Comparison of ENCODE assay signal across 2 cellular contexts in the genomic region with DNA sequence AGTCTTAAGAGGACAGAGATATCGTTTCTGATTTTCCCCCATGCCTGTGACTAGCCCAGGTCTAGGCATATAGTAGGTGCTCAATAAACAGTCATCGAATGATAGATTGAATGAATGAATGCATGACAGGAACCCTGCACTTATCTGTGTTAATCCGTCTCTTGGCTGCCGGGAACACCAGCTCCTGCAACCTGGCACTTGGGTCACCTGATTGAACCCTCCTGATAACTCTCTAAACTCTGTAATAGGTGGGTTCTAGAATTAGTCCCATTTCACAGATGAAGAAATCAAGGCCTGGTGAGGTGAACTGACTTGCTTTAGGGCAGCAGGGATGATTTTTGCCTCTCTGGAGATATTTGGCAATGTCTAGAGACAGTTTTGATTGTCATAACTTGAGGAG.
A peak's percentile ranks its signal among the peaks of the same experiment; 100 is the strongest.
TF ChIP-seq lines count a peak whose summit lies in the region.

No MANE protein-coding gene starts in this region.

TF ChIP-seq in K562, 482 proteins besides CTCF, POLR2A, EP300 and RAD21:
- TF ChIP-seq ZNF75A (CRISPR knock-in tag; IDR thresholded peaks at IDR 0.05), result no peak
- peak; percentile 82 for TF ChIP-seq ADNP (tag; IDR thresholded peaks at IDR 0.05)
- peak; percentile 77; the same call in 1 of the 2 replicates for TF ChIP-seq ZNF24 (IDR thresholded peaks at IDR 0.05)
- TF ChIP-seq NFE2 (IDR thresholded peaks at IDR 0.05; ENCODE audit: low read depth), result no peak
- no peak for TF ChIP-seq CAMTA2 (CRISPR knock-in tag; conservative IDR thresholded peaks at IDR 0.05)
- peak; percentile 81 for TF ChIP-seq RBM25 (IDR thresholded peaks at IDR 0.05; ENCODE audit: low read depth, low read length, severe bottlenecking)
- peak; percentile 32; the same call in 1 of the 2 replicates for TF ChIP-seq HDAC2 (IDR thresholded peaks at IDR 0.05)
- peak; percentile 48 for TF ChIP-seq CHD4 (IDR thresholded peaks at IDR 0.05; ENCODE audit: insufficient read depth, insufficient replicate concordance, low read depth, low read length, poor library complexity, severe bottlenecking)
- TF ChIP-seq KDM1A (IDR thresholded peaks at IDR 0.05), result peak; percentile 38 to 48; a peak in 1 of 4 replicates
- peak; percentile 74 for TF ChIP-seq BCOR (IDR thresholded peaks at IDR 0.05)

TF ChIP-seq in SK-N-SH, 30 proteins besides CTCF, POLR2A, EP300 and RAD21:
- TF ChIP-seq, protein P1, sequence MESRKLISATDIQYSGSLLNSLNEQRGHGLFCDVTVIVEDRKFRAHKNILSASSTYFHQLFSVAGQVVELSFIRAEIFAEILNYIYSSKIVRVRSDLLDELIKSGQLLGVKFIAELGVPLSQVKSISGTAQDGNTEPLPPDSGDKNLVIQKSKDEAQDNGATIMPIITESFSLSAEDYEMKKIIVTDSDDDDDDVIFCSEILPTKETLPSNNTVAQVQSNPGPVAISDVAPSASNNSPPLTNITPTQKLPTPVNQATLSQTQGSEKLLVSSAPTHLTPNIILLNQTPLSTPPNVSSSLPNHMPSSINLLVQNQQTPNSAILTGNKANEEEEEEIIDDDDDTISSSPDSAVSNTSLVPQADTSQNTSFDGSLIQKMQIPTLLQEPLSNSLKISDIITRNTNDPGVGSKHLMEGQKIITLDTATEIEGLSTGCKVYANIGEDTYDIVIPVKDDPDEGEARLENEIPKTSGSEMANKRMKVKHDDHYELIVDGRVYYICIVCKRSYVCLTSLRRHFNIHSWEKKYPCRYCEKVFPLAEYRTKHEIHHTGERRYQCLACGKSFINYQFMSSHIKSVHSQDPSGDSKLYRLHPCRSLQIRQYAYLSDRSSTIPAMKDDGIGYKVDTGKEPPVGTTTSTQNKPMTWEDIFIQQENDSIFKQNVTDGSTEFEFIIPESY (IDR thresholded peaks at IDR 0.05; ENCODE audit: borderline replicate concordance, low read depth), result no peak
- TF ChIP-seq EZH2phosphoT487 (IDR thresholded peaks at IDR 0.05; ENCODE audit: borderline replicate concordance, low read depth) (no peak), SMC3 (IDR thresholded peaks at IDR 0.05; ENCODE audit: low read depth, low read length) (no peak), TAF1 (IDR thresholded peaks at IDR 0.05; ENCODE audit: borderline replicate concordance, low read depth, low read length) (no peak), ELF1 (IDR thresholded peaks at IDR 0.05) (no peak), CHD2 (IDR thresholded peaks at IDR 0.05; ENCODE audit: low read length, partially characterized antibody) (no peak), RXRA (IDR thresholded peaks at IDR 0.05; ENCODE audit: borderline replicate concordance, low read depth) (no peak), RCOR1 (IDR thresholded peaks at IDR 0.05; ENCODE audit: low read length) (no peak), NRF1 (IDR thresholded peaks at IDR 0.05; ENCODE audit: low read depth, low read length) (no peak), GABPA (IDR thresholded peaks at IDR 0.05; ENCODE audit: low read depth) (no peak), FOSL2 (IDR thresholded peaks at IDR 0.05; ENCODE audit: borderline replicate concordance, low read depth) (no peak), SIN3A (IDR thresholded peaks at IDR 0.05; ENCODE audit: borderline replicate concordance, low read depth, low read length) (no peak), YY1 (IDR thresholded peaks at IDR 0.05; ENCODE audit: low read depth) (no peak), POLR2AphosphoS5 (IDR thresholded peaks at IDR 0.05; ENCODE audit: low read depth, low read length) (no peak), FOXM1 (IDR thresholded peaks at IDR 0.05; ENCODE audit: low read depth) (no peak), RFX5 (IDR thresholded peaks at IDR 0.05; ENCODE audit: low read length) (no peak)
- TF ChIP-seq, protein P2, sequence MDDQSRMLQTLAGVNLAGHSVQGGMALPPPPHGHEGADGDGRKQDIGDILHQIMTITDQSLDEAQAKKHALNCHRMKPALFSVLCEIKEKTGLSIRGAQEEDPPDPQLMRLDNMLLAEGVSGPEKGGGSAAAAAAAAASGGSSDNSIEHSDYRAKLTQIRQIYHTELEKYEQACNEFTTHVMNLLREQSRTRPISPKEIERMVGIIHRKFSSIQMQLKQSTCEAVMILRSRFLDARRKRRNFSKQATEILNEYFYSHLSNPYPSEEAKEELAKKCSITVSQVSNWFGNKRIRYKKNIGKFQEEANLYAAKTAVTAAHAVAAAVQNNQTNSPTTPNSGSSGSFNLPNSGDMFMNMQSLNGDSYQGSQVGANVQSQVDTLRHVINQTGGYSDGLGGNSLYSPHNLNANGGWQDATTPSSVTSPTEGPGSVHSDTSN (IDR thresholded peaks at IDR 0.05), result no peak
- TF ChIP-seq, protein P3, sequence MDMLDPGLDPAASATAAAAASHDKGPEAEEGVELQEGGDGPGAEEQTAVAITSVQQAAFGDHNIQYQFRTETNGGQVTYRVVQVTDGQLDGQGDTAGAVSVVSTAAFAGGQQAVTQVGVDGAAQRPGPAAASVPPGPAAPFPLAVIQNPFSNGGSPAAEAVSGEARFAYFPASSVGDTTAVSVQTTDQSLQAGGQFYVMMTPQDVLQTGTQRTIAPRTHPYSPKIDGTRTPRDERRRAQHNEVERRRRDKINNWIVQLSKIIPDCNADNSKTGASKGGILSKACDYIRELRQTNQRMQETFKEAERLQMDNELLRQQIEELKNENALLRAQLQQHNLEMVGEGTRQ (IDR thresholded peaks at IDR 0.05; ENCODE audit: borderline replicate concordance, low read depth, low read length), result no peak
- TF ChIP-seq, protein P4, sequence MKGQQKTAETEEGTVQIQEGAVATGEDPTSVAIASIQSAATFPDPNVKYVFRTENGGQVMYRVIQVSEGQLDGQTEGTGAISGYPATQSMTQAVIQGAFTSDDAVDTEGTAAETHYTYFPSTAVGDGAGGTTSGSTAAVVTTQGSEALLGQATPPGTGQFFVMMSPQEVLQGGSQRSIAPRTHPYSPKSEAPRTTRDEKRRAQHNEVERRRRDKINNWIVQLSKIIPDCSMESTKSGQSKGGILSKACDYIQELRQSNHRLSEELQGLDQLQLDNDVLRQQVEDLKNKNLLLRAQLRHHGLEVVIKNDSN (IDR thresholded peaks at IDR 0.05; ENCODE audit: borderline replicate concordance, low read depth), result no peak
